Comparison of ENCODE assay signal across 30 cellular contexts in the genomic region with DNA sequence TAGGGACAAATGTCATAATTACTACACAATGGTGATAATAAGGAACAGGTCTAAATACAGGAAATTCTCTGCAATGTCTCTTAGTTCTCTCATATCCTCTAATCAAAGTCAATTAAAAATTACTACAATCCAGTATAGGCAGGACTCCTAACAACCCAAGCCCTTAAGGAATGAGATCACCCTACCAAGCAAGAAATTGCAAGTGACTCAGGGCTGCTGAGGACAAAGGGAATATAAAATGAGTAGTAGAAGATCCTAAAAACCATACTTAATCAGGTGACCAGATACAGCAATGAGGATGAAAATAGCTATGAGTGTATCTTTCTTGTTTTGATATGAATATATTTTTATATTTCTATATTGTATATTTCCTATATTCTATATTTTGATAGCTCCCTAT.
"Had no signal": no experiment of that assay in that cellular context is flagged by ENCODE, and none has a peak within 500 bp of the region (broad histone marks: within the 10 kb centered on the region; RNA-seq: fewer than 3 reads in every experiment).

No MANE protein-coding gene starts in this region.

- H3K27me3 ChIP-seq: adrenal gland, body of pancreas, brain microvascular endothelial cell had no signal

- H3K36me3 ChIP-seq: adrenal gland, brain microvascular endothelial cell had no signal

- H3K9me3 ChIP-seq: adrenal gland, body of pancreas had no signal

- H3K27ac ChIP-seq: adrenal gland, body of pancreas, brain microvascular endothelial cell, VCaP had no signal

- H3K4me1 ChIP-seq: adrenal gland, body of pancreas had no signal

- DNase-seq: activated B cell treated with CpG ODN at 0.5 μM for 24 hours; activated CD4-positive, alpha-beta memory T cell treated with anti-CD3 and anti-CD28 coated beads for 36 hours; activated CD4-positive, alpha-beta T cell treated with anti-CD3 and anti-CD28 coated beads for 4 hours; activated CD4-positive, alpha-beta T cell treated with anti-CD3 and anti-CD28 coated beads, Interleukin-2, amount 10 ng/mL, durations not matched to agents 24 days and 14 days; activated CD4-positive, alpha-beta T cell treated with anti-CD3 and anti-CD28 coated beads, Interleukin-2, amount 50 U/mL, for 1 hour; activated CD4-positive, alpha-beta T cell treated with anti-CD3 and anti-CD28 coated beads, Interleukin-2, amount 50 U/mL, for 4 hours; activated CD4-positive, CD25-positive, alpha-beta regulatory T cell treated with anti-CD3 and anti-CD28 coated beads, Interleukin-2, amount 50 U/mL, for 72 hours; activated CD8-positive, alpha-beta memory T cell treated with anti-CD3 and anti-CD28 coated beads, Interleukin-2, amount 50 U/mL, for 4 hours; activated CD8-positive, alpha-beta T cell treated with anti-CD3 and anti-CD28 coated beads for 36 hours; activated effector memory CD4-positive, alpha-beta T cell treated with anti-CD3 and anti-CD28 coated beads, Interleukin-2, amount 50 U/mL, for 16 hours; activated gamma-delta T cell treated with Interleukin-2 at 50 U/mL for 16 hours; activated naive CD4-positive, alpha-beta T cell; activated naive CD4-positive, alpha-beta T cell treated with anti-CD3 and anti-CD28 coated beads for 36 hours; activated naive CD4-positive, alpha-beta T cell treated with anti-CD3 and anti-CD28 coated beads, Interleukin-2, amount 50 U/mL, for 16 hours; activated naive CD8-positive, alpha-beta T cell treated with anti-CD3 and anti-CD28 coated beads for 36 hours; activated T-cell treated with anti-CD3 and anti-CD28 coated beads for 4 hours; activated T-cell treated with anti-CD3 and anti-CD28 coated beads, Interleukin-2, amount 50 U/mL, for 1 hour; activated T-cell treated with anti-CD3 and anti-CD28 coated beads, Interleukin-2, amount 50 U/mL, for 4 hours; activated T-cell treated with anti-CD3 and anti-CD28 coated beads, Interleukin-2, amount 50 U/mL, for 72 hours; adrenal gland; amniotic stem cell; aorta; body of pancreas; brain microvascular endothelial cell; caudate nucleus; cerebellar nuclear complex; T-helper 1 cell; T-helper 2 cell; T-helper 9 cell had no signal

- H3K4me3 ChIP-seq: adrenal gland, body of pancreas had no signal
